Comparison of ENCODE assay signal across 31 cellular contexts in genomic region chr6:45637056-45637455, GRCh38.
"Had no signal": no experiment of that assay in that cellular context is flagged by ENCODE, and none has a peak within 500 bp of the region (broad histone marks: within the 10 kb centered on the region; RNA-seq: fewer than 3 reads in every experiment).

No MANE protein-coding gene starts in this region.

- DNase-seq: activated B cell treated with CpG ODN at 0.5 μM for 24 hours; activated CD4-positive, alpha-beta memory T cell treated with anti-CD3 and anti-CD28 coated beads for 36 hours; activated CD4-positive, alpha-beta T cell treated with anti-CD3 and anti-CD28 coated beads for 4 hours; activated CD4-positive, alpha-beta T cell treated with anti-CD3 and anti-CD28 coated beads, Interleukin-2, amount 50 U/mL, for 1 hour; activated CD4-positive, CD25-positive, alpha-beta regulatory T cell treated with anti-CD3 and anti-CD28 coated beads, Interleukin-2, amount 50 U/mL, for 72 hours; activated CD8-positive, alpha-beta memory T cell treated with anti-CD3 and anti-CD28 coated beads, Interleukin-2, amount 50 U/mL, for 48 hours; activated effector memory CD4-positive, alpha-beta T cell treated with Interleukin-2 at 50 U/mL for 16 hours; activated naive CD4-positive, alpha-beta T cell treated with anti-CD3 and anti-CD28 coated beads, Interleukin-2, amount 10 ng/mL, durations not matched to agents 7 days and 5 days; activated naive CD8-positive, alpha-beta T cell treated with anti-CD3 and anti-CD28 coated beads, Interleukin-2, amount 50 U/mL, for 24 hours; activated T-cell treated with anti-CD3 and anti-CD28 coated beads, Interleukin-2, amount 50 U/mL, for 48 hours; anterior cingulate cortex; central memory CD4-positive, alpha-beta T cell; NCI-H1105; NCI-H1417 treated with DMSO at 0.1 percent for 48 hours; NCI-H1694; NCI-H1930; NCI-H2081 treated with DMSO at 0.1 percent for 48 hours; NCI-H226; NCI-H446 treated with DMSO at 0.1 percent for 48 hours; NCI-H69; NCI-H82; PC-3; Peyer's patch; SIG-M5; SW 1271; T-helper 1 cell; T-helper 2 cell; T-helper 9 cell had no signal

- H3K36me3 ChIP-seq: Peyer's patch had no signal

- H3K4me1 Mint-ChIP-seq: activated B cell treated with CpG ODN at 0.5 μM for 24 hours; activated naive CD4-positive, alpha-beta T cell treated with anti-CD3 and anti-CD28 coated beads, Interleukin-2, amount 10 ng/mL, durations not matched to agents 7 days and 5 days had no signal

- H3K27me3 Mint-ChIP-seq: activated B cell treated with CpG ODN at 0.5 μM for 24 hours; activated CD4-positive, alpha-beta memory T cell treated with anti-CD3 and anti-CD28 coated beads for 36 hours; activated naive CD8-positive, alpha-beta T cell; activated naive CD8-positive, alpha-beta T cell treated with anti-CD3 and anti-CD28 coated beads, Interleukin-2, amount 50 U/mL, for 24 hours had no signal

- H3K27ac Mint-ChIP-seq: activated B cell treated with CpG ODN at 0.5 μM for 24 hours; activated CD4-positive, alpha-beta memory T cell treated with anti-CD3 and anti-CD28 coated beads for 36 hours; activated naive CD4-positive, alpha-beta T cell treated with anti-CD3 and anti-CD28 coated beads, Interleukin-2, amount 10 ng/mL, durations not matched to agents 7 days and 5 days; activated naive CD8-positive, alpha-beta T cell; activated naive CD8-positive, alpha-beta T cell treated with anti-CD3 and anti-CD28 coated beads, Interleukin-2, amount 50 U/mL, for 24 hours had no signal

- H3K9me3 ChIP-seq: Peyer's patch had no signal

- H3K36me3 Mint-ChIP-seq: activated CD4-positive, alpha-beta memory T cell treated with anti-CD3 and anti-CD28 coated beads for 36 hours; activated naive CD4-positive, alpha-beta T cell treated with anti-CD3 and anti-CD28 coated beads, Interleukin-2, amount 10 ng/mL, durations not matched to agents 7 days and 5 days; brain had no signal

- H3K27me3 ChIP-seq: Peyer's patch had no signal

- H3K4me1 ChIP-seq: Peyer's patch had no signal

- ATAC-seq: activated naive CD8-positive, alpha-beta T cell treated with anti-CD3 and anti-CD28 coated beads, Interleukin-2, amount 50 U/mL, for 24 hours; PC-3 had no signal

- H3K27ac ChIP-seq: Peyer's patch, VCaP had no signal

- H3K4me3 ChIP-seq: Peyer's patch had no signal

- H3K9me3 Mint-ChIP-seq: activated B cell treated with CpG ODN at 0.5 μM for 24 hours; activated CD4-positive, alpha-beta memory T cell treated with anti-CD3 and anti-CD28 coated beads for 36 hours; activated naive CD4-positive, alpha-beta T cell treated with anti-CD3 and anti-CD28 coated beads, Interleukin-2, amount 10 ng/mL, durations not matched to agents 7 days and 5 days; activated naive CD8-positive, alpha-beta T cell treated with anti-CD3 and anti-CD28 coated beads, Interleukin-2, amount 50 U/mL, for 24 hours had no signal

- H3K4me3 Mint-ChIP-seq: activated B cell treated with CpG ODN at 0.5 μM for 24 hours; activated CD4-positive, alpha-beta memory T cell treated with anti-CD3 and anti-CD28 coated beads for 36 hours; activated naive CD4-positive, alpha-beta T cell treated with anti-CD3 and anti-CD28 coated beads, Interleukin-2, amount 10 ng/mL, durations not matched to agents 7 days and 5 days; activated naive CD8-positive, alpha-beta T cell; activated naive CD8-positive, alpha-beta T cell treated with anti-CD3 and anti-CD28 coated beads, Interleukin-2, amount 50 U/mL, for 24 hours; brain had no signal
